Comparison of ENCODE assay signal across 1 cellular context in the genomic region with DNA sequence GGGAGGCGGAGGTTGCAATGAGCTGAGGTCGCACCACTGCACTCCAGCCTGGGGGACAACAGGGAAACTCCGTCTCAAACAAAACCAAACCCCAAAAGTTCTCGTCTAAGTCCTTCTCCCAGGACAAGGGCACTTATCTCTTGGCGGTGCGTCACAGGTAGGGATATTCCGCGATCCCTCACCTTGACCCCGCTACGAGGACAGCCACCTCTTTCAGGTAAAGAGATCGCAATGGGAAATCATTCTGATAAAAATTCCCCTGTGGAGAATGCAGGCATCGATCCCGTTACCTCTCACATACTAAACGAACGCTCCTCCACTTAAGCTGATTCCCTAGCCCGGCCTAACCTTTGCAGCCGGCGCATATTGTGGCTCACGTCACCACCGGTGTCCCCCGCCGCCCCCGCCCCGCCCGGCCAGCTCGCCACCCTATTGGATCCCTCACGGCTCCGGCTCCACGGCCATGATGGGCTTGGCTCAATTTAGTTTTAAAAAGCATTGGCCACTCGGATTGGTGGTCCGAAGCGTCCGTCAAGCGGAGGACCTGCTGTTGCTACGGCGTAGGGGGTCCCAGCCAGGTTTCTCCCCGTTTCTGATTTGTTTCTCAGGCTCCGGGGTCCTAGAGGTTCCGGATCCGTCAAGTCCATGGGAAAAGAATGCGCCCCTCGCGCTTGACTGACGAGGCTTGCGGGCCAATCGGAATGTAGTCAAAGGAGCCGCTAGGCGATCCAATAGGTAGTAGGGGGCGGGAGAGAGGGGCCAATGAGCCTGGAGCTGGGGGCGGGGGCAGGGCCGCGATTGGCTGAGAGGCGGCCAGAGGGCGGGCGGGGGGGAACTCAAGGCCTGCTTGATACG.
TF ChIP-seq lines count a peak whose summit lies in the region.

No MANE protein-coding gene starts in this region.

TF ChIP-seq in HepG2, 621 proteins besides CTCF, POLR2A, EP300 and RAD21 (continued from another document and continues in another):
- TF ChIP-seq, protein P1, sequence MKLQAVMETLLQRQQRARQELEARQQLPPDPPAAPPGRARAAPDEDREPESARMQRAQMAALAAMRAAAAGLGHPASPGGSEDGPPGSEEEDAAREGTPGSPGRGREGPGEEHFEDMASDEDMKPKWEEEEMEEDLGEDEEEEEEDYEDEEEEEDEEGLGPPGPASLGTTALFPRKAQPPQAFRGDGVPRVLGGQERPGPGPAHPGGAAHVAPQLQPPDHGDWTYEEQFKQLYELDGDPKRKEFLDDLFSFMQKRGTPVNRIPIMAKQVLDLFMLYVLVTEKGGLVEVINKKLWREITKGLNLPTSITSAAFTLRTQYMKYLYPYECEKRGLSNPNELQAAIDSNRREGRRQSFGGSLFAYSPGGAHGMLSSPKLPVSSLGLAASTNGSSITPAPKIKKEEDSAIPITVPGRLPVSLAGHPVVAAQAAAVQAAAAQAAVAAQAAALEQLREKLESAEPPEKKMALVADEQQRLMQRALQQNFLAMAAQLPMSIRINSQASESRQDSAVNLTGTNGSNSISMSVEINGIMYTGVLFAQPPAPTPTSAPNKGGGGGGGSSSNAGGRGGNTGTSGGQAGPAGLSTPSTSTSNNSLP (IDR thresholded peaks at IDR 0.05; ENCODE audit: low read depth, low read length) = peak; percentile 94
- TF ChIP-seq, protein P2, sequence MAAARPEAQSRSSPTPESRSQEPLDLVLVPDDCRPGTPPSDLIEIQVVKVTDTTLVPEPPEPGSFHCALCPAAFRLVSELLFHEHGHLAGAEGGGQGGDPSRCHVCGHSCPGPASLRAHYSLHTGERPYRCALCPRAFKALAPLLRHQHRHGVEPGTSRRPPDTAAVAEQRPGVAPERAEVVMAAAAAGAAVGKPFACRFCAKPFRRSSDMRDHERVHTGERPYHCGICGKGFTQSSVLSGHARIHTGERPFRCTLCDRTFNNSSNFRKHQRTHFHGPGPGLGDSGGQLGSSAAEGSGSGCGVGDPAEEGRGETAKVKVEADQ (CRISPR knock-in tag; IDR thresholded peaks at IDR 0.05; ENCODE audit: borderline replicate concordance) = no peak; the same call in 1 of the 2 replicates
- TF ChIP-seq ZNF496 (CRISPR knock-in tag; IDR thresholded peaks at IDR 0.05; ENCODE audit: insufficient replicate concordance) (no peak), KMT2B (CRISPR knock-in tag; IDR thresholded peaks at IDR 0.05) (peak; percentile 58; the same call in 1 of the 2 replicates), EED (CRISPR knock-in tag; IDR thresholded peaks at IDR 0.05) (no peak), ZNF703 (CRISPR knock-in tag; IDR thresholded peaks at IDR 0.05; ENCODE audit: borderline replicate concordance) (no peak), MYC (CRISPR knock-in tag; IDR thresholded peaks at IDR 0.05; ENCODE audit: borderline replicate concordance) (no peak; the same call in 1 of the 2 replicates), ZKSCAN8 (CRISPR knock-in tag; IDR thresholded peaks at IDR 0.05; ENCODE audit: borderline replicate concordance) (peak; percentile 59; the same call in 1 of the 2 replicates), ZFP36L1 (CRISPR knock-in tag; IDR thresholded peaks at IDR 0.05) (0 out of 2 replicates have a peak, but pooled peaks have one; percentile 29), GTF2F1 (IDR thresholded peaks at IDR 0.05; ENCODE audit: low read length) (0 out of 2 replicates have a peak, but pooled peaks have one; percentile 33), SIN3A (IDR thresholded peaks at IDR 0.05; ENCODE audit: borderline replicate concordance, low read depth, low read length) (no peak; the same call in 1 of the 2 replicates), ZNF737 (CRISPR knock-in tag; IDR thresholded peaks at IDR 0.05; ENCODE audit: borderline replicate concordance) (no peak), ZBTB1 (CRISPR knock-in tag; IDR thresholded peaks at IDR 0.05; ENCODE audit: borderline replicate concordance) (no peak), KDM3A (CRISPR knock-in tag; IDR thresholded peaks at IDR 0.05; ENCODE audit: low read depth) (no peak), ZNF282 (IDR thresholded peaks at IDR 0.05; ENCODE audit: partially characterized antibody) (no peak), ZNF207 (IDR thresholded peaks at IDR 0.05; ENCODE audit: borderline replicate concordance) (no peak), HNRNPK (IDR thresholded peaks at IDR 0.05; ENCODE audit: low read depth, low read length, poor library complexity, severe bottlenecking) (no peak), ZNF232 (CRISPR knock-in tag; IDR thresholded peaks at IDR 0.05; ENCODE audit: borderline replicate concordance) (no peak; the same call in 1 of the 2 replicates), ZNF329 (CRISPR knock-in tag; IDR thresholded peaks at IDR 0.05; ENCODE audit: low read depth) (no peak), NCOA2 (CRISPR knock-in tag; IDR thresholded peaks at IDR 0.05) (peak; percentile 81), MIXL1 (CRISPR knock-in tag; IDR thresholded peaks at IDR 0.05) (peak; percentile 55; the same call in 1 of the 2 replicates), MED1 (CRISPR knock-in tag; IDR thresholded peaks at IDR 0.05) (peak; percentile 84; the same call in 1 of the 2 replicates), CAMTA2 (CRISPR knock-in tag; IDR thresholded peaks at IDR 0.05; ENCODE audit: borderline replicate concordance) (0 out of 2 replicates have a peak, but pooled peaks have one; percentile 78), NFIC (IDR thresholded peaks at IDR 0.05; ENCODE audit: low read length) (no peak), ZNF432 (CRISPR knock-in tag; IDR thresholded peaks at IDR 0.05; ENCODE audit: borderline replicate concordance) (no peak), KAT8 (CRISPR knock-in tag; IDR thresholded peaks at IDR 0.05) (peak; percentile 82), SMARCC2 (IDR thresholded peaks at IDR 0.05) (no peak), SP5 (CRISPR knock-in tag; IDR thresholded peaks at IDR 0.05; ENCODE audit: borderline replicate concordance, low read depth) (no peak), ZNF17 (CRISPR knock-in tag; IDR thresholded peaks at IDR 0.05) (no peak), SALL1 (CRISPR knock-in tag; IDR thresholded peaks at IDR 0.05) (peak; percentile 63; the same call in 1 of the 2 replicates), ZNF446 (CRISPR knock-in tag; IDR thresholded peaks at IDR 0.05) (peak; percentile 70; the same call in 1 of the 2 replicates), HNF4G (IDR thresholded peaks at IDR 0.05; ENCODE audit: borderline replicate concordance, low read depth, low read length) (peak; percentile 15; the same call in 1 of the 2 replicates), HNF4G (CRISPR knock-in tag; IDR thresholded peaks at IDR 0.05; ENCODE audit: borderline replicate concordance, low read depth) (peak; percentile 34; the same call in 1 of the 2 replicates), ZNF205 (CRISPR knock-in tag; IDR thresholded peaks at IDR 0.05) (peak; percentile 49; the same call in 1 of the 2 replicates)
- TF ChIP-seq, protein P3, sequence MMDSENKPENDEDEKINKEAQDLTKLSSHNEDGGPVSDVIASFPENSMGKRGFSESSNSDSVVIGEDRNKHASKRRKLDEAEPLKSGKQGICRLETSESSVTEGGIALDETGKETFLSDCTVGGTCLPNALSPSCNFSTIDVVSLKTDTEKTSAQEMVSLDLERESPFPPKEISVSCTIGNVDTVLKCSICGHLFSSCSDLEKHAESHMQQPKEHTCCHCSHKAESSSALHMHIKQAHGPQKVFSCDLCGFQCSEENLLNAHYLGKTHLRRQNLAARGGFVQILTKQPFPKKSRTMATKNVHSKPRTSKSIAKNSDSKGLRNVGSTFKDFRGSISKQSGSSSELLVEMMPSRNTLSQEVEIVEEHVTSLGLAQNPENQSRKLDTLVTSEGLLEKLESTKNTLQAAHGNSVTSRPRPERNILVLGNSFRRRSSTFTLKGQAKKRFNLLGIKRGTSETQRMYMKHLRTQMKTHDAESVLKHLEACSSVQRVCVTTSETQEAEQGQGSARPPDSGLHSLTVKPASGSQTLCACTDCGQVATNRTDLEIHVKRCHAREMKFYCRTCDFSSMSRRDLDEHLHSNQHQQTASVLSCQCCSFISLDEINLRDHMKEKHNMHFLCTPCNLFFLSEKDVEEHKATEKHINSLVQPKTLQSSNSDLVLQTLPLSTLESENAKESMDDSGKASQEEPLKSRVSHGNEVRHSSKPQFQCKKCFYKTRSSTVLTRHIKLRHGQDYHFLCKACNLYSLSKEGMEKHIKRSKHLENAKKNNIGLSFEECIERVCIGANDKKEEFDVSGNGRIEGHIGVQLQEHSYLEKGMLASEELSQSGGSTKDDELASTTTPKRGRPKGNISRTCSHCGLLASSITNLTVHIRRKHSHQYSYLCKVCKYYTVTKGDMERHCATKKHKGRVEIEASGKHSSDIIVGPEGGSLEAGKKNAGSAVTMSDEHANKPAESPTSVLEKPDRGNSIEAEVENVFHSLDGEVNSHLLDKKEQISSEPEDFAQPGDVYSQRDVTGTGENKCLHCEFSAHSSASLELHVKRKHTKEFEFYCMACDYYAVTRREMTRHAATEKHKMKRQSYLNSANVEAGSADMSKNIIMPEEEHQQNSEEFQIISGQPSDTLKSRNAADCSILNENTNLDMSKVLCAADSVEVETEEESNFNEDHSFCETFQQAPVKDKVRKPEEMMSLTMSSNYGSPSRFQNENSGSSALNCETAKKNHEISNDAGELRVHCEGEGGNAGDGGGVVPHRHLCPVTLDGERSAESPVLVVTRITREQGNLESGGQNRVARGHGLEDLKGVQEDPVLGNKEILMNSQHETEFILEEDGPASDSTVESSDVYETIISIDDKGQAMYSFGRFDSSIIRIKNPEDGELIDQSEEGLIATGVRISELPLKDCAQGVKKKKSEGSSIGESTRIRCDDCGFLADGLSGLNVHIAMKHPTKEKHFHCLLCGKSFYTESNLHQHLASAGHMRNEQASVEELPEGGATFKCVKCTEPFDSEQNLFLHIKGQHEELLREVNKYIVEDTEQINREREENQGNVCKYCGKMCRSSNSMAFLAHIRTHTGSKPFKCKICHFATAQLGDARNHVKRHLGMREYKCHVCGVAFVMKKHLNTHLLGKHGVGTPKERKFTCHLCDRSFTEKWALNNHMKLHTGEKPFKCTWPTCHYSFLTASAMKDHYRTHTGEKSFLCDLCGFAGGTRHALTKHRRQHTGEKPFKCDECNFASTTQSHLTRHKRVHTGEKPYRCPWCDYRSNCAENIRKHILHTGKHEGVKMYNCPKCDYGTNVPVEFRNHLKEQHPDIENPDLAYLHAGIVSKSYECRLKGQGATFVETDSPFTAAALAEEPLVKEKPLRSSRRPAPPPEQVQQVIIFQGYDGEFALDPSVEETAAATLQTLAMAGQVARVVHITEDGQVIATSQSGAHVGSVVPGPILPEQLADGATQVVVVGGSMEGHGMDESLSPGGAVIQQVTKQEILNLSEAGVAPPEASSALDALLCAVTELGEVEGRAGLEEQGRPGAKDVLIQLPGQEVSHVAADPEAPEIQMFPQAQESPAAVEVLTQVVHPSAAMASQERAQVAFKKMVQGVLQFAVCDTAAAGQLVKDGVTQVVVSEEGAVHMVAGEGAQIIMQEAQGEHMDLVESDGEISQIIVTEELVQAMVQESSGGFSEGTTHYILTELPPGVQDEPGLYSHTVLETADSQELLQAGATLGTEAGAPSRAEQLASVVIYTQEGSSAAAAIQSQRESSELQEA (CRISPR knock-in tag; IDR thresholded peaks at IDR 0.05; ENCODE audit: not compliant biosample characterization) = no peak
- TF ChIP-seq, protein P4, sequence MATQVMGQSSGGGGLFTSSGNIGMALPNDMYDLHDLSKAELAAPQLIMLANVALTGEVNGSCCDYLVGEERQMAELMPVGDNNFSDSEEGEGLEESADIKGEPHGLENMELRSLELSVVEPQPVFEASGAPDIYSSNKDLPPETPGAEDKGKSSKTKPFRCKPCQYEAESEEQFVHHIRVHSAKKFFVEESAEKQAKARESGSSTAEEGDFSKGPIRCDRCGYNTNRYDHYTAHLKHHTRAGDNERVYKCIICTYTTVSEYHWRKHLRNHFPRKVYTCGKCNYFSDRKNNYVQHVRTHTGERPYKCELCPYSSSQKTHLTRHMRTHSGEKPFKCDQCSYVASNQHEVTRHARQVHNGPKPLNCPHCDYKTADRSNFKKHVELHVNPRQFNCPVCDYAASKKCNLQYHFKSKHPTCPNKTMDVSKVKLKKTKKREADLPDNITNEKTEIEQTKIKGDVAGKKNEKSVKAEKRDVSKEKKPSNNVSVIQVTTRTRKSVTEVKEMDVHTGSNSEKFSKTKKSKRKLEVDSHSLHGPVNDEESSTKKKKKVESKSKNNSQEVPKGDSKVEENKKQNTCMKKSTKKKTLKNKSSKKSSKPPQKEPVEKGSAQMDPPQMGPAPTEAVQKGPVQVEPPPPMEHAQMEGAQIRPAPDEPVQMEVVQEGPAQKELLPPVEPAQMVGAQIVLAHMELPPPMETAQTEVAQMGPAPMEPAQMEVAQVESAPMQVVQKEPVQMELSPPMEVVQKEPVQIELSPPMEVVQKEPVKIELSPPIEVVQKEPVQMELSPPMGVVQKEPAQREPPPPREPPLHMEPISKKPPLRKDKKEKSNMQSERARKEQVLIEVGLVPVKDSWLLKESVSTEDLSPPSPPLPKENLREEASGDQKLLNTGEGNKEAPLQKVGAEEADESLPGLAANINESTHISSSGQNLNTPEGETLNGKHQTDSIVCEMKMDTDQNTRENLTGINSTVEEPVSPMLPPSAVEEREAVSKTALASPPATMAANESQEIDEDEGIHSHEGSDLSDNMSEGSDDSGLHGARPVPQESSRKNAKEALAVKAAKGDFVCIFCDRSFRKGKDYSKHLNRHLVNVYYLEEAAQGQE (IDR thresholded peaks at IDR 0.05; ENCODE audit: borderline replicate concordance in 1 of 2, low read depth in 1 of 2, low read length in 2 of 2) = 0 out of 4 replicates have a peak, but pooled peaks of 1 of the 2 experiments have one; percentile 31
- TF ChIP-seq, protein P5, sequence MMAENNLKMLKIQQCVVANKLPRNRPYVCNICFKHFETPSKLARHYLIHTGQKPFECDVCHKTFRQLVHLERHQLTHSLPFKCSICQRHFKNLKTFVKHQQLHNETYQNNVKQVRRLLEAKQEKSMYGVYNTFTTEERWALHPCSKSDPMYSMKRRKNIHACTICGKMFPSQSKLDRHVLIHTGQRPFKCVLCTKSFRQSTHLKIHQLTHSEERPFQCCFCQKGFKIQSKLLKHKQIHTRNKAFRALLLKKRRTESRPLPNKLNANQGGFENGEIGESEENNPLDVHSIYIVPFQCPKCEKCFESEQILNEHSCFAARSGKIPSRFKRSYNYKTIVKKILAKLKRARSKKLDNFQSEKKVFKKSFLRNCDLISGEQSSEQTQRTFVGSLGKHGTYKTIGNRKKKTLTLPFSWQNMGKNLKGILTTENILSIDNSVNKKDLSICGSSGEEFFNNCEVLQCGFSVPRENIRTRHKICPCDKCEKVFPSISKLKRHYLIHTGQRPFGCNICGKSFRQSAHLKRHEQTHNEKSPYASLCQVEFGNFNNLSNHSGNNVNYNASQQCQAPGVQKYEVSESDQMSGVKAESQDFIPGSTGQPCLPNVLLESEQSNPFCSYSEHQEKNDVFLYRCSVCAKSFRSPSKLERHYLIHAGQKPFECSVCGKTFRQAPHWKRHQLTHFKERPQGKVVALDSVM (CRISPR knock-in tag; IDR thresholded peaks at IDR 0.05) = peak; percentile 31; the same call in 1 of the 2 replicates
